In the genomic region with DNA sequence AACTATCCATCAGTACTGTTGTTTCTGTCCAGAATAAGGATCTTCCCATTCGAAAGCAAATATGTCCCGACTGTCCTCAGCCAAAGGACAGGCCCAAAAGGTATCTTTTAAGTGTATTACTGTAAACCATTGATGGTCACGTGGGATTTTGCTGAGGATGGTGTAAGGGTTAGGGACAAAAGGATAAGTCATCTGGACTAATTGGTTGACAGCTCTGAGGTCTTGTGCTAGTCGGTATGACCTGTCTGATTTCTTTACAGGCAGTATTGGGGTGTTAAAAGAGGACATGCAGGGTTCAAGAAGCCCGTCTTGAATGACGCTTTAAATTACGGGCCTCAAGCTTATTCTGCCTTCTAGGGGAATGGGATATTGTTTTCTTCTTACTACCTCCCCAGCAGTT, we compare ENCODE assay signal across 28 cellular contexts. TPM values are rescaled to one million over a fixed set of nuclear protein-coding genes. Genes with fewer than 3 reads are reported as not detected.
"Had no signal": no experiment of that assay in that cellular context is flagged by ENCODE, and none has a peak within 500 bp of the region (broad histone marks: within the 10 kb centered on the region; RNA-seq: fewer than 3 reads in every experiment).

No MANE protein-coding gene starts in this region.

- H3K9ac ChIP-seq: SK-N-SH had no signal

- H3K9me3 ChIP-seq: SJCRH30, SK-N-SH had no signal

- ATAC-seq: Panc1 had no signal

- H3K4me2 ChIP-seq: SK-N-SH had no signal

- H3K4me3 ChIP-seq: breast epithelium, SJCRH30 had no signal

- H3K27me3 ChIP-seq: breast epithelium, SJCRH30 had no signal

- H3K4me1 ChIP-seq: breast epithelium, SJCRH30 had no signal

- H3K9me2 ChIP-seq: SK-N-SH had no signal

- H3K36me3 ChIP-seq: breast epithelium, SJCRH30, WERI-Rb-1 had no signal

- DNase-seq: activated CD4-positive, alpha-beta T cell treated with anti-CD3 and anti-CD28 coated beads for 4 hours; activated CD8-positive, alpha-beta memory T cell treated with anti-CD3 and anti-CD28 coated beads, Interleukin-2, amount 10 ng/mL, durations not matched to agents 7 days and 5 days; activated gamma-delta T cell; activated naive CD4-positive, alpha-beta T cell treated with anti-CD3 and anti-CD28 coated beads for 36 hours; activated T-cell treated with anti-CD3 and anti-CD28 coated beads, Interleukin-2, amount 50 U/mL, for 4 hours; anterior cingulate cortex; caudate nucleus; MM.1S; NCI-H1105; NCI-H1436; NCI-H1694 treated with DMSO at 0.1 percent for 48 hours; NCI-H2029 treated with DMSO at 0.1 percent for 48 hours; NCI-H345; NCI-H510A; NCI-H526 treated with DMSO at 0.1 percent for 48 hours; NCI-H82; Right ventricle myocardium superior; RPMI8226; SJCRH30; SK-N-SH; T-helper 1 cell; WERI-Rb-1 had no signal

- H3K4me3 Mint-ChIP-seq: activated CD8-positive, alpha-beta memory T cell treated with anti-CD3 and anti-CD28 coated beads, Interleukin-2, amount 10 ng/mL, durations not matched to agents 7 days and 5 days; activated naive CD4-positive, alpha-beta T cell treated with anti-CD3 and anti-CD28 coated beads for 36 hours; activated T-cell treated with anti-CD3 and anti-CD28 coated beads, Interleukin-2, amount 50 U/mL, for 4 hours had no signal

- H3K27me3 Mint-ChIP-seq: activated CD8-positive, alpha-beta memory T cell treated with anti-CD3 and anti-CD28 coated beads, Interleukin-2, amount 10 ng/mL, durations not matched to agents 7 days and 5 days had no signal

- H3K27ac ChIP-seq: breast epithelium, SJCRH30, WERI-Rb-1 had no signal

RNA-seq across cellular contexts. Expression of a gene that starts 24.4 kb away (rescaled TPM):
- total RNA-seq: activated CD8-positive, alpha-beta memory T cell treated with anti-CD3 and anti-CD28 coated beads, Interleukin-2, amount 10 ng/mL, durations not matched to agents 7 days and 5 days; activated naive CD4-positive, alpha-beta T cell treated with anti-CD3 and anti-CD28 coated beads for 36 hours; activated T-cell treated with anti-CD3 and anti-CD28 coated beads, Interleukin-2, amount 50 U/mL, for 4 hours; breast epithelium; OCI-LY7; Right ventricle myocardium superior; SJCRH30; T-helper 2 cell treated with Interferon-gamma antibody and Interleukin-4, amounts not matched to agents 100 ng/mL and 5 ng/mL, for 36 hours had no signal
- polyA plus RNA-seq: adipose tissue, SK-N-SH had no signal

RNA-seq across cellular contexts. Expression of a gene that starts 26.5 kb away (rescaled TPM):
- total RNA-seq: activated naive CD4-positive, alpha-beta T cell treated with anti-CD3 and anti-CD28 coated beads for 36 hours; activated T-cell treated with anti-CD3 and anti-CD28 coated beads, Interleukin-2, amount 50 U/mL, for 4 hours; breast epithelium; chondrocyte; OCI-LY7; Right ventricle myocardium superior; SJCRH30 had no signal
- polyA plus RNA-seq: adipose tissue, SK-N-SH had no signal

RNA-seq across cellular contexts. Expression of a gene that starts 38.6 kb away (rescaled TPM):
- total RNA-seq: chondrocyte, SJCRH30 had no signal
- polyA plus RNA-seq: SK-N-SH had no signal
